Comparison of ENCODE assay signal across 20 cellular contexts in the genomic region with DNA sequence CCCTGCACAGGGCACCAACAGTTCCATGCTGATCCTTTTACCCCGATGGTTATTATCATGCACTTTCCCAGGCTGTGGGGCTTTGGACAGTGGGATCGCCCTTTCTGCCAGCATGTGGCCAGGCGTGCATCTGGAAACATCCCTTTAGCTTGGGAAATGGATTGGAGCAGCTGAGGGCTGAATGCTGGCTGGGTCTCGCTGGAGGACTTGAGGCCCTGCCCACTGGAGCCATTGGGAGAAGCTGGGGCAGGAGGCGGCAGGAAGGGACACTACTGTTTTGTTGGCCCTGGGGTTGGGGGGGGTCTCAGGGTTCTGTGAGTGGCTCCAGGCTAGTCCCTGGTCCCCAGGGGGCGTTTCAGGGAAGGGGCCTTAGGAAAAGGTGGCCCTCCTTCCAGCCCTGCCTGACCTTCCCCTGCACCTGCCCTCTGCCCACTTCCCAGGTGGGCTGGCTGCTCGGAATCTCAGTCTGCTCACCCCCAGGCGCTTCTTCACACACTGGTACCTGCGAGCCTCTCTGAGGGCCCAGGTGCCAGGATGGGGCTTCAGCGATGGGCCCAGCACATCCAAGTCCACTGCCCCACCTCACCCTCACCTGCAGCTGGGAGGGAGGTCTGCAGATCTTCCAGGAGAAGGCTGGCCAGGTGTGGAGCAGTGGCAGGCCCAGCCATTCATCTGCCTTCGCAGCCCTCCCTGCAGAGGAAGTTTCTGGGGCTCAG. TPM values are rescaled to one million over a fixed set of nuclear protein-coding genes. Genes with fewer than 3 reads are reported as not detected.
DNase-seq lines count a peak whose midpoint lies in the region; ATAC-seq and TF ChIP-seq lines count a peak whose summit lies in the region.
"Had no signal": no experiment of that assay in that cellular context is flagged by ENCODE, and none has a peak within 500 bp of the region (broad histone marks: within the 10 kb centered on the region; RNA-seq: fewer than 3 reads in every experiment).

No MANE protein-coding gene starts in this region.

- H3K79me2 ChIP-seq in H9 (ENCODE audit: insufficient read depth, low read length) (no peaks in the 10 kb centered on the region), osteoblast (ENCODE audit: insufficient read depth, low read length) (no peaks in the 10 kb centered on the region)

- H3K27me3 ChIP-seq in H9 (ENCODE audit: insufficient read depth, low read length) = no peaks in the 10 kb centered on the region
- peaks cover 8% of the 10 kb centered on the region for H3K27me3 ChIP-seq in osteoblast (ENCODE audit: insufficient read depth, low read length)
- no peaks in the 10 kb centered on the region for H3K27me3 ChIP-seq in dorsolateral prefrontal cortex

- H3K4me3 Mint-ChIP-seq in H9 = no peak overlapping the region

- no peaks in the 10 kb centered on the region; a peak in 1 of 7 replicates for H3K36me3 Mint-ChIP-seq in H9 (ENCODE audit: insufficient read depth in 1 of 3, low read depth in 3 of 3)

- no peaks in the 10 kb centered on the region for H3K79me1 ChIP-seq in H9 (ENCODE audit: insufficient read depth, low read depth, low read length, poor library complexity, severe bottlenecking)

- H3K9ac ChIP-seq in H9 (ENCODE audit: extremely low read depth, insufficient read length, low read length) = no peak overlapping the region
- H3K9ac ChIP-seq: KMS-11 had no signal

- H3K4me1 ChIP-seq in H9 (ENCODE audit: insufficient read depth, low read length) (no peaks in the 10 kb centered on the region), osteoblast (ENCODE audit: insufficient read depth, low read length) (no peaks in the 10 kb centered on the region)

- H2AFZ ChIP-seq in H9 (ENCODE audit: low read length) (no peak overlapping the region), osteoblast (ENCODE audit: low read length) (no peak overlapping the region)

- no CpG with 5 or more reads among the region's 11 CpGs for WGBS in H9 (ENCODE audit: extremely low coverage, insufficient read length, low lambda C conversion rate)

- H3K14ac ChIP-seq in H9 (ENCODE audit: insufficient read depth, low read length) = peak overlapping the region; percentile 33; the same call in 1 of the 2 replicates

- peak; percentile 3 for ATAC-seq in esophagus mucosa
- ATAC-seq in GM21737 (IDR thresholded peaks at IDR 0.05; ENCODE audit: unreplicated experiment) = no peak
- ATAC-seq: HCT116 had no signal

- TF ChIP-seq CTCF in H9 (conservative IDR thresholded peaks at IDR 0.05) (no peak), osteoblast (IDR thresholded peaks at IDR 0.05; ENCODE audit: extremely low read depth, low read depth, low read length) (no peak), dorsolateral prefrontal cortex (IDR thresholded peaks at IDR 0.05 in 54 of 56, conservative IDR thresholded peaks at IDR 0.05 in 2 of 56; ENCODE audit: low read depth in 1 of 56, partially characterized antibody in 56 of 56) (no peak)

- H4K8ac ChIP-seq in H9 (replicated peaks; ENCODE audit: insufficient read length, low read depth, low read length) = no peak overlapping the region

- H3K23ac ChIP-seq in H9 (ENCODE audit: insufficient read length, low read depth, low read length) = no peak overlapping the region

- H2BK20ac ChIP-seq in H9 (ENCODE audit: low read depth, low read length, poor library complexity, severe bottlenecking) = no peak overlapping the region

- no peak overlapping the region for H2AK5ac ChIP-seq in H9 (ENCODE audit: insufficient read length, low read length)

- no peak overlapping the region for H2BK120ac ChIP-seq in H9 (ENCODE audit: low read depth, low read length, poor library complexity, severe bottlenecking)

- H4K20me1 ChIP-seq in H9 (ENCODE audit: control insufficient read depth, insufficient read depth, insufficient read length) (no peaks in the 10 kb centered on the region), osteoblast (ENCODE audit: insufficient read depth, low read length) (no peaks in the 10 kb centered on the region)

- no peak overlapping the region for H2BK5ac ChIP-seq in H9 (ENCODE audit: insufficient read length, low read length)

- no peak overlapping the region for H3T11ph ChIP-seq in H9 (ENCODE audit: low read length)

- H3K4me1 Mint-ChIP-seq in H9 = no peaks in the 10 kb centered on the region

- no peak overlapping the region for H4K5ac ChIP-seq in H9 (ENCODE audit: insufficient read length, low read depth, low read length)

- peak; percentile 47 for DNase-seq in DMS53 (lab: John Stamatoyannopoulos, UW)
- DNase-seq in DMS53 treated with DMSO at 0.1 percent for 48 hours (lab: John Stamatoyannopoulos, UW; ENCODE audit: unreplicated experiment) = no peak
- no peak for DNase-seq in H9
- peak; percentile 46 for DNase-seq in osteoblast (ENCODE audit: insufficient read length, low spot score, missing footprints)
- no peak for DNase-seq in NOMO-1 (lab: John Stamatoyannopoulos, UW; ENCODE audit: unreplicated experiment in 2 of 2)
- no peak for DNase-seq in dorsolateral prefrontal cortex
- DNase-seq: 8988T, DMS79 treated with DMSO at 0.1 percent for 48 hours, GDM1, MM.1S, NCI-H2029, NCI-H510A treated with DMSO at 0.1 percent for 48 hours had no signal

- H3K27ac ChIP-seq in H9 (ENCODE audit: insufficient read length, low read depth, low read length) (no peak overlapping the region), osteoblast (ENCODE audit: low read depth, low read length) (no peak overlapping the region), dorsolateral prefrontal cortex (peak overlapping the region in 1 of 59 donors; percentile 6)
- H3K27ac ChIP-seq: C4-2B, KMS-11, RWPE1 had no signal

- no peaks in the 10 kb centered on the region; the same call in 1 of the 2 replicates for H3K27me3 Mint-ChIP-seq in H9 (ENCODE audit: low read depth)

- intact Hi-C loops in dorsolateral prefrontal cortex (cut with DNase I) = no loop called here

- H3K9me3 ChIP-seq in H9 (ENCODE audit: control insufficient read depth, low read depth, low read length) (no peaks in the 10 kb centered on the region), osteoblast (ENCODE audit: low read depth, low read length) (no peaks in the 10 kb centered on the region)
- H3K9me3 ChIP-seq: Caco-2 had no signal

- H3K27ac Mint-ChIP-seq in H9 = no peak overlapping the region; a peak in 1 of 7 replicates

- H3K4me2 ChIP-seq in H9 (ENCODE audit: insufficient read depth, insufficient read length, low read length) (no peak overlapping the region), osteoblast (ENCODE audit: insufficient read depth, low read length) (no peak overlapping the region)
- H3K4me2 ChIP-seq: KMS-11 had no signal

- no peak overlapping the region for H2BK15ac ChIP-seq in H9 (ENCODE audit: low read depth, low read length)

- no peaks in the 10 kb centered on the region for H3K36me3 ChIP-seq in osteoblast (ENCODE audit: insufficient read depth, low read length)

- no peak overlapping the region for H3K56ac ChIP-seq in H9 (ENCODE audit: insufficient read length, low read depth, low read length)

- no peaks in the 10 kb centered on the region for H3K9me3 Mint-ChIP-seq in H9

- no peak overlapping the region for H3K18ac ChIP-seq in H9 (ENCODE audit: insufficient read length, low read depth, low read length)

- H2BK12ac ChIP-seq in H9 (ENCODE audit: insufficient read length, low read depth, low read length) = no peak overlapping the region

- no peak overlapping the region for H3K4ac ChIP-seq in H9 (ENCODE audit: low read depth, low read length)

- H4K91ac ChIP-seq in H9 (ENCODE audit: insufficient read length, low read depth, low read length) = no peak overlapping the region

- H3K4me3 ChIP-seq in osteoblast (ENCODE audit: insufficient read depth, low read length) (no peak overlapping the region), dorsolateral prefrontal cortex (no peak overlapping the region)

- no peaks in the 10 kb centered on the region for H3K23me2 ChIP-seq in H9 (ENCODE audit: insufficient read length, low read depth, low read length, poor library complexity, severe bottlenecking)

RNA-seq across cellular contexts. Expression of a gene that starts 1.6 kb away (rescaled TPM):
- 0.46 and 0.64 TPM in 2 replicates for total RNA-seq in H9 (2021)
- 0.84 TPM for total RNA-seq in esophagus mucosa
- total RNA-seq in osteoblast = not detected in 2 replicates
- total RNA-seq in dorsolateral prefrontal cortex = 1 to 10 TPM in 31 of 120 experiments, under 1 TPM in 54, not detected in 35; 0.11 to 5.1 (median 0.77) TPM
- total RNA-seq: SK-MEL-5 had no signal

RNA-seq across cellular contexts. Expression of a gene that starts 28.1 kb away (rescaled TPM):
- total RNA-seq in H9 (2021) = 0.72 TPM in 1 of 2 replicates, not detected in the other
- total RNA-seq in esophagus mucosa = not detected
- total RNA-seq in osteoblast = not detected in 2 replicates
- total RNA-seq in dorsolateral prefrontal cortex = 1 to 10 TPM in 77 of 120 experiments, under 1 TPM in 35, not detected in 8; 0.32 to 5.3 (median 1.4) TPM
- total RNA-seq: SK-MEL-5 had no signal

RNA-seq across cellular contexts. Expression of a gene that starts 38.1 kb away (rescaled TPM):
- 0.57 and 1.1 TPM in 2 replicates for total RNA-seq in H9 (2021)
- 93.7 TPM for total RNA-seq in esophagus mucosa
- 0.29 and 0.72 TPM in 2 replicates for total RNA-seq in osteoblast
- total RNA-seq in dorsolateral prefrontal cortex = 100 to 1,000 TPM in 117 of 120 experiments, 10 to 100 TPM in 3; 82.9 to 344 (median 153) TPM

Comparison
In these comparisons a context has a peak if more than half of its experiments do, and no peak if none do; other contexts are left out.
1. DNase-seq: peak in DMS53 (single experiment) and osteoblast (single experiment); none in DMS53 treated with DMSO at 0.1 percent for 48 hours (single experiment), H9 (single experiment), NOMO-1 (0 of 2) and dorsolateral prefrontal cortex (0 of 10).
2. RNA of a gene that starts 38.1 kb away (total RNA-seq): 82.9 to 344 TPM in dorsolateral prefrontal cortex and 93.7 TPM in esophagus mucosa (single experiment); 0.57 to 1.1 TPM in H9 and 0.29 to 0.72 TPM in osteoblast; every median in the first group is over 10 times any median in the second.